In the genomic region with DNA sequence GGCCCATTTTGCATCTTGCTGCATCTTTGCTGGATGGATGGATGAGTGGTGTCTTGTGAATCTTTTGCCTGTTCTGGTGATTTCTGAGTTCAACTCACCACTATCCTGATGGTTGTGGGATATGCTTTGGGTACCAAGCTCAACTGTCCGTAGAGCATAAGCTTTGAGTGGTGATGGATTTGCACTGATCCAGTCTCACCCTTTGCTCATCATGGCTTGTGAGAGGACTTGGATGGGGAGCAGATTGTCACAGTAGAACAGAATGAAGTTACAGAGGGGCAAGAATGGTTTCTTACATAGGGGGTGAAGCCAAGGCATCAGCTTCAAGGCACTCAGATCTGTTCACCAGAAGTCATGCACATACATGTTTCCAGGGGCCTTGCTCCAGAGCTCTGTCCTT, we compare ENCODE assay signal across 24 cellular contexts. TPM values are rescaled to one million over a fixed set of nuclear protein-coding genes. Genes with fewer than 3 reads are reported as not detected.
"Had no signal": no experiment of that assay in that cellular context is flagged by ENCODE, and none has a peak within 500 bp of the region (broad histone marks: within the 10 kb centered on the region; RNA-seq: fewer than 3 reads in every experiment).

No MANE protein-coding gene starts in this region.

- H3K4me3 ChIP-seq: K562 had no signal

- FAIRE-seq: K562 had no signal

- H3K27ac ChIP-seq: KMS-11, RWPE1 had no signal

- DNase-seq: Kasumi-1, MM.1S, NCI-H1092 treated with DMSO at 0.1 percent for 48 hours, NCI-H1436, NCI-H187, NCI-H2029, NCI-H2081 treated with DMSO at 0.1 percent for 48 hours, NCI-H2171, NCI-H226, NCI-H446, NCI-H510A, NCI-H524 treated with DMSO at 0.1 percent for 48 hours, NCI-H69, NCI-H774, SHP77, SK-N-SH, SW 1271 had no signal

- H3K9me3 Mint-ChIP-seq: IgD-negative memory B cell had no signal

- H3K9me3 ChIP-seq: SK-N-SH had no signal

- H3K27ac Mint-ChIP-seq: IgD-negative memory B cell had no signal

RNA-seq across cellular contexts. Expression of a gene that starts 22.4 kb away (rescaled TPM):
- total RNA-seq: HT1080, M059J, SK-MEL-5 had no signal
- polyA plus RNA-seq: IgD-negative memory B cell, SK-N-SH had no signal

RNA-seq across cellular contexts. Expression of a gene that starts 23.5 kb away (rescaled TPM):
- total RNA-seq: M059J had no signal
- polyA plus RNA-seq: IgD-negative memory B cell, SK-N-SH had no signal

RNA-seq across cellular contexts. Expression of a gene that starts 58.8 kb away (rescaled TPM):
- total RNA-seq: HT1080, K562, M059J, SK-MEL-5 had no signal
- polyA plus RNA-seq: IgD-negative memory B cell, K562, SK-N-SH had no signal
